ENCODE assay signal across 17 cellular contexts in genomic region chr7:94354950-94355349, GRCh38. TPM values are rescaled to one million over a fixed set of nuclear protein-coding genes. Genes with fewer than 3 reads are reported as not detected.
"Had no signal": no experiment of that assay in that cellular context is flagged by ENCODE, and none has a peak within 500 bp of the region (broad histone marks: within the 10 kb centered on the region; RNA-seq: fewer than 3 reads in every experiment).

No MANE protein-coding gene starts in this region.

- H3K27ac ChIP-seq: dorsolateral prefrontal cortex, right atrium auricular region had no signal

- H3K9me3 Mint-ChIP-seq: activated T-helper 1 cell treated with anti-CD3 and anti-CD28 coated beads, Interleukin-12 subunit alpha, Interleukin-12 subunit beta, Interleukin-2, Interleukin-4 antibody, amounts not matched to agents 30 ng/mL and 10 ng/mL and 1 ng/mL, durations not matched to agents 14 hours and 24 hours and 36 hours had no signal

- H3K36me3 Mint-ChIP-seq: activated naive CD8-positive, alpha-beta T cell; naive thymus-derived CD8-positive, alpha-beta T cell; T-cell; WTC11 had no signal

- H3K4me3 ChIP-seq: dorsolateral prefrontal cortex, left lung, right atrium auricular region, tibial nerve had no signal

- H3K4me3 Mint-ChIP-seq: activated CD4-positive, alpha-beta T cell treated with anti-CD3 and anti-CD28 coated beads for 36 hours; activated naive CD8-positive, alpha-beta T cell; activated T-helper 1 cell treated with anti-CD3 and anti-CD28 coated beads, Interleukin-12 subunit alpha, Interleukin-12 subunit beta, Interleukin-2, Interleukin-4 antibody, amounts not matched to agents 30 ng/mL and 10 ng/mL and 1 ng/mL, durations not matched to agents 14 hours and 24 hours and 36 hours; naive thymus-derived CD8-positive, alpha-beta T cell; T-cell; WTC11 had no signal

- H3K27me3 ChIP-seq: left lung, right atrium auricular region, tibial nerve had no signal

- H3K4me1 Mint-ChIP-seq: activated CD4-positive, alpha-beta T cell treated with anti-CD3 and anti-CD28 coated beads for 36 hours; T-cell had no signal

- H3K27ac Mint-ChIP-seq: activated CD4-positive, alpha-beta T cell treated with anti-CD3 and anti-CD28 coated beads for 36 hours; activated naive CD8-positive, alpha-beta T cell; activated T-helper 1 cell treated with anti-CD3 and anti-CD28 coated beads, Interleukin-12 subunit alpha, Interleukin-12 subunit beta, Interleukin-2, Interleukin-4 antibody, amounts not matched to agents 30 ng/mL and 10 ng/mL and 1 ng/mL, durations not matched to agents 14 hours and 24 hours and 36 hours; naive thymus-derived CD8-positive, alpha-beta T cell; progenitor cell of endocrine pancreas; T-cell; WTC11 had no signal

- H3K4me1 ChIP-seq: left lung, right atrium auricular region had no signal

- H3K9me3 ChIP-seq: left lung, right atrium auricular region, tibial nerve had no signal

- H3K27me3 Mint-ChIP-seq: progenitor cell of endocrine pancreas had no signal

- H3K36me3 ChIP-seq: left lung, right atrium auricular region, tibial nerve had no signal

- DNase-seq: activated CD4-positive, alpha-beta T cell treated with anti-CD3 and anti-CD28 coated beads for 36 hours; activated CD4-positive, alpha-beta T cell treated with anti-CD3 and anti-CD28 coated beads, Interleukin-2, amount 50 U/mL, for 48 hours; activated T-cell treated with anti-CD3 and anti-CD28 coated beads for 4 hours; dorsolateral prefrontal cortex; head of caudate nucleus; left lung; mammary epithelial cell; naive thymus-derived CD8-positive, alpha-beta T cell; stimulated activated CD4-positive, alpha-beta T cell treated with anti-CD3 and anti-CD28 coated beads, Interleukin-2, amount 100 ng/mL, for 24 hours; stimulated activated naive CD4-positive, alpha-beta T cell treated with Interleukin-2 at 50 U/mL for 16 hours; T-cell had no signal

RNA-seq across cellular contexts. Expression of gene COL1A2, which starts 39.7 kb away (rescaled TPM):
- total RNA-seq: naive thymus-derived CD8-positive, alpha-beta T cell had no signal
- polyA plus RNA-seq: naive thymus-derived CD8-positive, alpha-beta T cell had no signal
